Comparison of ENCODE assay signal across 34 cellular contexts in genomic region chr14:49106721-49107689, GRCh38.
A peak's percentile ranks its signal among the peaks of the same experiment; 100 is the strongest.
DNase-seq lines count a peak whose midpoint lies in the region; ATAC-seq, FAIRE-seq and TF ChIP-seq lines count a peak whose summit lies in the region.
"Had no signal": no experiment of that assay in that cellular context is flagged by ENCODE, and none has a peak within 500 bp of the region (broad histone marks: within the 10 kb centered on the region; RNA-seq: fewer than 3 reads in every experiment).

No MANE protein-coding gene starts in this region.

- no peak overlapping the region for H3K4me3 ChIP-seq in liver (ENCODE audit: low read depth in 1 of 3, low read length in 3 of 3)
- H3K4me3 ChIP-seq in HepG2 (replicated peaks in 1 of 3; ENCODE audit: insufficient read depth in 1 of 3, low read depth in 2 of 3, low read length in 3 of 3) = no peak overlapping the region
- H3K4me3 ChIP-seq: breast epithelium, colonic mucosa, right atrium auricular region, spleen, uterus had no signal

- TF ChIP-seq POLR2A in HepG2 (IDR thresholded peaks at IDR 0.05; ENCODE audit: insufficient read depth in 1 of 2, low read depth in 2 of 2, low read length in 2 of 2) = no peak

- TF ChIP-seq EP300 in HepG2 (IDR thresholded peaks at IDR 0.05; ENCODE audit: low read depth in 2 of 2, low read length in 2 of 2) = no peak
- TF ChIP-seq EP300 in HepG2 (CRISPR knock-in tag; IDR thresholded peaks at IDR 0.05; ENCODE audit: borderline replicate concordance) = no peak

- TF ChIP-seq RAD21 in liver (IDR thresholded peaks at IDR 0.05) = peak; percentile 14 to 15
- no peak for TF ChIP-seq RAD21 in HepG2 (CRISPR knock-in tag; IDR thresholded peaks at IDR 0.05)

- H3K27me3 ChIP-seq in liver (ENCODE audit: control insufficient read depth in 4 of 4, insufficient read depth in 4 of 4, low read length in 3 of 4) (no peaks in the 10 kb centered on the region), HepG2 (ENCODE audit: control insufficient read depth in 1 of 2, insufficient read depth in 2 of 2, low read length in 2 of 2) (no peaks in the 10 kb centered on the region)
- H3K27me3 ChIP-seq: breast epithelium, colonic mucosa, right atrium auricular region, spleen, uterus had no signal

- peaks cover 2 to 10% (median 7%) of the 10 kb centered on the region in 4 donors for H3K4me1 ChIP-seq in liver (ENCODE audit: control insufficient read depth in 4 of 4, insufficient read depth in 4 of 4, low read length in 3 of 4)
- H3K4me1 ChIP-seq in HepG2 (ENCODE audit: insufficient read depth, low read length) = 0 out of 2 replicates have a peak, but pooled peaks cover 9% of the 10 kb centered on the region
- H3K4me1 ChIP-seq: breast epithelium, colonic mucosa, right atrium auricular region, spleen, uterus had no signal

- no peak for FAIRE-seq in HepG2 (lab: Jason Lieb, UNC)
- FAIRE-seq: A204.1 had no signal

- no peak overlapping the region for H3K4me2 ChIP-seq in HepG2 (ENCODE audit: low read depth, low read length)
- H3K4me2 ChIP-seq: KMS-11 had no signal

- POLR2A ChIA-PET in HepG2 (lab: Yijun Ruan, JAX) = no interaction called here

- intact Hi-C loops in HepG2 (cut with micrococcal nuclease; ENCODE audit: unreplicated experiment) = no loop called here

- BruUV-seq in HepG2 (replicated peaks; lab: Mats Ljungman, UMichigan) = no TSS peak

- WGBS in liver = 30% methylated on average over 8 of the region's 8 CpGs
- WGBS in HepG2 (ENCODE audit: low lambda C conversion rate) = under 1% methylated on average over 8 of the region's 8 CpGs

- DNase-seq in HepG2 (ENCODE audit: low spot score) (no peak), astrocyte of the hippocampus (ENCODE audit: low read depth, low spot score) (peak; percentile 65), left lobe of liver (ENCODE audit: low spot score) (no peak), HuH-7 (ENCODE audit: low spot score) (no peak), UCSD-AML1 (lab: John Stamatoyannopoulos, UW; ENCODE audit: unreplicated experiment) (no peak), hypothalamus (lab: John Stamatoyannopoulos, UW) (no peak)
- DNase-seq: activated CD4-positive, alpha-beta memory T cell treated with anti-CD3 and anti-CD28 coated beads for 36 hours; activated CD4-positive, alpha-beta T cell treated with anti-CD3 and anti-CD28 coated beads for 1 hour; activated naive CD4-positive, alpha-beta T cell; activated naive CD8-positive, alpha-beta T cell treated with anti-CD3 and anti-CD28 coated beads, Interleukin-2, amount 50 U/mL, for 24 hours; activated T-cell treated with anti-CD3 and anti-CD28 coated beads, Interleukin-2, amount 50 U/mL, for 72 hours; Calu3; colonic mucosa; DMS79; effector CD8-positive, alpha-beta T cell; GF-D8; glutamatergic neuron; GOT3; HFFc6; MM.1S; NCI-H2029; NCI-H524 treated with DMSO at 0.1 percent for 48 hours; spleen; stimulated activated CD4-positive, alpha-beta T cell treated with anti-CD3 and anti-CD28 coated beads, Interleukin-2, amount 100 ng/mL, for 24 hours; stimulated activated naive CD8-positive, alpha-beta T cell treated with anti-CD3 and anti-CD28 coated beads, Interleukin-15, amount 100 ng/mL, for 72 hours; uterus had no signal

- ATAC-seq in HepG2 (no peak), left lobe of liver (peak; percentile 82), HG02852 (IDR thresholded peaks at IDR 0.05; ENCODE audit: unreplicated experiment) (no peak)
- ATAC-seq: activated naive CD8-positive, alpha-beta T cell treated with anti-CD3 and anti-CD28 coated beads, Interleukin-2, amount 50 U/mL, for 24 hours; activated T-cell treated with anti-CD3 and anti-CD28 coated beads, Interleukin-2, amount 50 U/mL, for 72 hours; Right ventricle myocardium inferior; stimulated activated naive CD8-positive, alpha-beta T cell treated with anti-CD3 and anti-CD28 coated beads, Interleukin-15, amount 100 ng/mL, for 72 hours had no signal

- H3K36me3 ChIP-seq in liver (ENCODE audit: control insufficient read depth in 4 of 4, insufficient read depth in 3 of 4, low read depth in 1 of 4, low read length in 3 of 4) (no peaks in the 10 kb centered on the region), HepG2 (replicated peaks in 1 of 2; ENCODE audit: control insufficient read depth in 1 of 2, insufficient read depth in 2 of 2, low read length in 2 of 2) (no peaks in the 10 kb centered on the region)
- H3K36me3 ChIP-seq: breast epithelium, colonic mucosa, right atrium auricular region, spleen, uterus had no signal

- H3K9me3 ChIP-seq in liver (ENCODE audit: control insufficient read depth in 4 of 4, low read length in 3 of 4) (no peaks in the 10 kb centered on the region), HepG2 (ENCODE audit: low read length) (no peaks in the 10 kb centered on the region)
- H3K9me3 ChIP-seq: breast epithelium, colonic mucosa, right atrium auricular region, uterus had no signal

- TF ChIP-seq CTCF in liver (IDR thresholded peaks at IDR 0.05; ENCODE audit: low read depth, low read length, missing input control) = no peak
- TF ChIP-seq CTCF in HepG2 (CRISPR knock-in tag; IDR thresholded peaks at IDR 0.05) = no peak

- CTCF ChIA-PET in HepG2 (lab: Yijun Ruan, JAX; ENCODE audit: low intra/inter-chr PET ratio, low total read pairs) = no interaction called here

- H3K79me2 ChIP-seq in HepG2 (ENCODE audit: insufficient read depth, low read length) = no peaks in the 10 kb centered on the region

- H3K9ac ChIP-seq in liver (ENCODE audit: low read depth in 1 of 2, low read length in 2 of 2) (peak overlapping the region in 1 of 2 donors; percentile 26), HepG2 (ENCODE audit: insufficient read depth, low read depth, low read length) (no peak overlapping the region)
- H3K9ac ChIP-seq: KMS-11 had no signal

- H3K27ac ChIP-seq in liver (ENCODE audit: low read depth in 1 of 2, low read length in 2 of 2) (peak overlapping the region; percentile 11 to 31), HepG2 (ENCODE audit: extremely low read length, insufficient read depth, low read length) (no peak overlapping the region)
- H3K27ac ChIP-seq: breast epithelium, colonic mucosa, epithelial cell of prostate, KMS-11, right atrium auricular region, spleen, uterus had no signal

- H2AFZ ChIP-seq in HepG2 (ENCODE audit: low read length) = no peak overlapping the region

- in situ Hi-C loops in HepG2 (cut with HindIII; ENCODE audit: extremely low pct_ligation_motif_present, low pct_unique_long_range_greater_than_20kb) = no loop called here

- H4K20me1 ChIP-seq in HepG2 (ENCODE audit: insufficient read depth, low read length) = no peaks in the 10 kb centered on the region

TF ChIP-seq in liver, 16 proteins besides CTCF, POLR2A, EP300 and RAD21 (continues in another document):
- TF ChIP-seq RXRA (IDR thresholded peaks at IDR 0.05) (peak; percentile 32 to 36), HNF4A (conservative IDR thresholded peaks at IDR 0.05) (peak; percentile 72 to 87), REST (IDR thresholded peaks at IDR 0.05) (peak; percentile 33), SP1 (IDR thresholded peaks at IDR 0.05) (peak; percentile 91)

TF ChIP-seq in HepG2, 621 proteins besides CTCF, POLR2A, EP300 and RAD21 (continues in another document):
- TF ChIP-seq ZBTB42 (CRISPR knock-in tag; IDR thresholded peaks at IDR 0.05) (no peak), PRDM15 (CRISPR knock-in tag; IDR thresholded peaks at IDR 0.05) (no peak), NRL (CRISPR knock-in tag; IDR thresholded peaks at IDR 0.05; ENCODE audit: borderline replicate concordance) (no peak), CHD4 (IDR thresholded peaks at IDR 0.05; ENCODE audit: borderline replicate concordance, low read length) (no peak), GPBP1L1 (CRISPR knock-in tag; IDR thresholded peaks at IDR 0.05) (no peak), ZNF501 (CRISPR knock-in tag; IDR thresholded peaks at IDR 0.05) (no peak)
